Comparison of ENCODE assay signal across 11 cellular contexts in genomic region chr14:53951661-53952265, GRCh38. TPM values are rescaled to one million over a fixed set of nuclear protein-coding genes. Genes with fewer than 3 reads are reported as not detected.
DNase-seq lines count a peak whose midpoint lies in the region; ATAC-seq and TF ChIP-seq lines count a peak whose summit lies in the region.
"Had no signal": no experiment of that assay in that cellular context is flagged by ENCODE, and none has a peak within 500 bp of the region (broad histone marks: within the 10 kb centered on the region; RNA-seq: fewer than 3 reads in every experiment).

No MANE protein-coding gene starts in this region.

- H3K27ac ChIP-seq in skeletal muscle tissue (ENCODE audit: low read depth, low read length) = no peak overlapping the region
- H3K27ac ChIP-seq in CD4-positive, alpha-beta T cell (ENCODE audit: low read depth, low read length) = no peak overlapping the region

- no peak overlapping the region for H3K27ac Mint-ChIP-seq in CD4-positive, alpha-beta T cell

- no peaks in the 10 kb centered on the region for H3K9me3 ChIP-seq in skeletal muscle tissue (ENCODE audit: control insufficient read depth in 3 of 3, low read length in 3 of 3)
- H3K9me3 ChIP-seq in CD4-positive, alpha-beta T cell (ENCODE audit: control insufficient read depth, low read length) = no peaks in the 10 kb centered on the region
- H3K9me3 ChIP-seq: HAP-1, mucosa of descending colon had no signal

- ATAC-seq in HG03571 (IDR thresholded peaks at IDR 0.05; ENCODE audit: unreplicated experiment) (no peak), GM21529 (IDR thresholded peaks at IDR 0.05; ENCODE audit: unreplicated experiment) (no peak)
- ATAC-seq in CD4-positive, alpha-beta T cell (ENCODE audit: poor library complexity) = no peak
- ATAC-seq: mucosa of descending colon had no signal

- H3K4me3 ChIP-seq in skeletal muscle tissue (ENCODE audit: low read length in 3 of 3) = peak overlapping the region; percentile 68 to 78 (median 78)
- H3K4me3 ChIP-seq: HAP-1 had no signal

- H3K27me3 ChIP-seq in skeletal muscle tissue (ENCODE audit: control insufficient read depth in 3 of 3, insufficient read depth in 3 of 3, low read length in 3 of 3) = peaks cover 36 to 68% (median 60%) of the 10 kb centered on the region in 3 donors
- H3K27me3 ChIP-seq in CD4-positive, alpha-beta T cell (ENCODE audit: control insufficient read depth, insufficient read depth, low read length) = peaks cover 80% of the 10 kb centered on the region

- H3K9ac ChIP-seq in skeletal muscle tissue (ENCODE audit: low read depth in 1 of 3, low read length in 3 of 3) = peak overlapping the region in 1 of 3 donors; percentile 78

- peaks cover 30% of the 10 kb centered on the region for H3K4me1 Mint-ChIP-seq in CD4-positive, alpha-beta T cell (ENCODE audit: low read depth)

- intact Hi-C loops in posterior vena cava (cut with DNase I) = loop anchor here in 1 of 2 donors (10.0 kb wide), 1 partner anchor 213 kb away; no protein-coding TSS in a partner anchor
- intact Hi-C loops in CD4-positive, alpha-beta T cell (cut with DNase I, micrococcal nuclease) = no loop called here

- POLR2A ChIA-PET in CD4-positive, alpha-beta T cell (lab: Charles Lee) = interaction anchor here (0.6 kb wide), 1 partner anchor 28 kb away, joined by 3 read pairs; no protein-coding TSS in a partner anchor

- no peak overlapping the region for H3K4me3 Mint-ChIP-seq in CD4-positive, alpha-beta T cell

- H3K9me3 Mint-ChIP-seq in CD4-positive, alpha-beta T cell = no peaks in the 10 kb centered on the region

- CTCF ChIA-PET in CD4-positive, alpha-beta T cell (lab: Charles Lee) = no interaction called here

- H3K27me3 Mint-ChIP-seq in CD4-positive, alpha-beta T cell = peaks cover 88% of the 10 kb centered on the region

- peaks cover 0 to 6% (median 4%) of the 10 kb centered on the region in 3 donors for H3K36me3 ChIP-seq in skeletal muscle tissue (ENCODE audit: control insufficient read depth in 3 of 3, insufficient read depth in 3 of 3, low read length in 3 of 3)

- no peaks in the 10 kb centered on the region for H3K36me3 Mint-ChIP-seq in CD4-positive, alpha-beta T cell (ENCODE audit: low read depth)

- H3K4me1 ChIP-seq in skeletal muscle tissue (ENCODE audit: control insufficient read depth in 3 of 3, insufficient read depth in 3 of 3, low read length in 3 of 3) = peaks cover 20 to 45% (median 23%) of the 10 kb centered on the region in 3 donors

- TF ChIP-seq CTCF in CD4-positive, alpha-beta T cell (IDR thresholded peaks at IDR 0.05) = no peak

- DNase-seq in HT-29 (ENCODE audit: low spot score) (peak; percentile 49), cerebellar cortex (ENCODE audit: low spot score) (peak; percentile 26), left kidney (ENCODE audit: low read depth, low spot score) (peak; percentile 88), posterior vena cava (ENCODE audit: low spot score) (no peak)
- DNase-seq in CD4-positive, alpha-beta T cell = no peak

RNA-seq across cellular contexts. Expression of gene BMP4, which starts 4.9 kb away (rescaled TPM):
- 362 and 395 TPM in 2 replicates for total RNA-seq in HT-29 (2014; rRNA removed; shearing (Covaris generic))
- 5.2 TPM for total RNA-seq in skeletal muscle tissue
- total RNA-seq in posterior vena cava = 1 to 10 TPM; 9.1 to 9.3 TPM
- not detected for total RNA-seq in CD4-positive, alpha-beta T cell
- total RNA-seq: T-helper 1 cell treated with Interleukin-12 subunit alpha and Interleukin-12 subunit beta and Interleukin-4 antibody, amounts not matched to agents 30 ng/mL and 1 ng/mL, for 36 hours had no signal

Comparison
In these comparisons a context has a peak if more than half of its experiments do, and no peak if none do; other contexts are left out.
1. DNase-seq: peak in HT-29 (single experiment), cerebellar cortex (single experiment) and left kidney (single experiment); none in posterior vena cava (single experiment) and CD4-positive, alpha-beta T cell (0 of 10).
2. RNA of gene BMP4, which starts 4.9 kb away (total RNA-seq): 362 to 395 TPM in HT-29; 9.1 to 9.3 TPM in posterior vena cava, 5.2 TPM in skeletal muscle tissue (single experiment) and not detected in CD4-positive, alpha-beta T cell; every median in the first group is over 10 times any median in the second.